ENCODE assay signal across 1 cellular context in genomic region chr2:160380613-160381012, GRCh38.
TF ChIP-seq lines count a peak whose summit lies in the region.

No MANE protein-coding gene starts in this region.

TF ChIP-seq in IMR-90, 13 proteins besides CTCF, POLR2A, EP300 and RAD21 (continued from another document):
- TF ChIP-seq ELK1 (IDR thresholded peaks at IDR 0.05; ENCODE audit: borderline replicate concordance, low read depth, low read length) (no peak), SMC3 (IDR thresholded peaks at IDR 0.05; ENCODE audit: low read depth, low read length) (no peak), MAFK (IDR thresholded peaks at IDR 0.05; ENCODE audit: low read depth, low read length) (no peak), CEBPB (IDR thresholded peaks at IDR 0.05; ENCODE audit: low read depth, low read length) (no peak), MXI1 (IDR thresholded peaks at IDR 0.05; ENCODE audit: borderline replicate concordance, low read depth, low read length) (no peak)
